Comparison of ENCODE assay signal across 21 cellular contexts in genomic region chr11:74546752-74547151, GRCh38. TPM values are rescaled to one million over a fixed set of nuclear protein-coding genes. Genes with fewer than 3 reads are reported as not detected.
A peak's percentile ranks its signal among the peaks of the same experiment; 100 is the strongest.
DNase-seq lines count a peak whose midpoint lies in the region; ATAC-seq and FAIRE-seq lines count a peak whose summit lies in the region.
"Had no signal": no experiment of that assay in that cellular context is flagged by ENCODE, and none has a peak within 500 bp of the region (broad histone marks: within the 10 kb centered on the region; RNA-seq: fewer than 3 reads in every experiment).

No MANE protein-coding gene starts in this region.

- peak; percentile 98 for ATAC-seq in esophagus mucosa
- no peak for ATAC-seq in HG02571 (IDR thresholded peaks at IDR 0.05; ENCODE audit: unreplicated experiment)
- ATAC-seq: heart right ventricle, psoas muscle had no signal

- no peaks in the 10 kb centered on the region for H3K27me3 ChIP-seq in small intestine (ENCODE audit: control insufficient read depth in 2 of 2, insufficient read depth in 2 of 2, low read length in 2 of 2)
- H3K27me3 ChIP-seq: heart right ventricle, spleen had no signal

- peak; percentile 41 for DNase-seq in DMS153 (lab: John Stamatoyannopoulos, UW)
- no peak for DNase-seq in DMS153 treated with DMSO at 0.1 percent for 48 hours (lab: John Stamatoyannopoulos, UW; ENCODE audit: unreplicated experiment)
- peak; percentile 19 for DNase-seq in NCI-H774 (lab: John Stamatoyannopoulos, UW)
- DNase-seq in small intestine: peak; percentile 86
- no peak for DNase-seq in stimulated activated CD4-positive, alpha-beta T cell treated with anti-CD3 and anti-CD28 coated beads, Interleukin-4, amount 100 ng/mL, for 1 hour
- DNase-seq in NCI-H1105 treated with DMSO at 0.1 percent for 48 hours (lab: John Stamatoyannopoulos, UW): no peak
- DNase-seq: activated CD4-positive, alpha-beta T cell treated with anti-CD3 and anti-CD28 coated beads, Interleukin-2, amount 50 U/mL, for 1 hour; activated naive CD4-positive, alpha-beta T cell; effector memory CD4-positive, alpha-beta T cell; heart right ventricle; mesendoderm; NCI-H187 treated with DMSO at 0.1 percent for 48 hours; NCI-H748 treated with DMSO at 0.1 percent for 48 hours; nephron progenitor cell; psoas muscle; spleen had no signal

- no peaks in the 10 kb centered on the region for H3K36me3 ChIP-seq in small intestine (ENCODE audit: control insufficient read depth in 2 of 2, insufficient read depth in 2 of 2, low read length in 2 of 2)
- H3K36me3 ChIP-seq: heart right ventricle, spleen had no signal

- no peaks in the 10 kb centered on the region for H3K9me3 ChIP-seq in small intestine (ENCODE audit: control insufficient read depth, low read depth)
- H3K9me3 ChIP-seq: psoas muscle had no signal

- H3K27ac ChIP-seq in small intestine (ENCODE audit: low read depth in 1 of 2, low read length in 1 of 2): no peak overlapping the region
- H3K27ac ChIP-seq: 22Rv1, heart right ventricle, psoas muscle, spleen had no signal

- H3K4me1 ChIP-seq in small intestine (ENCODE audit: control insufficient read depth in 2 of 2, insufficient read depth in 1 of 2, low read depth in 1 of 2, low read length in 1 of 2): no peaks in the 10 kb centered on the region
- H3K4me1 ChIP-seq: psoas muscle, spleen had no signal

- FAIRE-seq in small intestine (lab: Jason Lieb, UNC): no peak
- FAIRE-seq: D721Med, RCC 7860 had no signal

- 19 to 67% (median 44%) methylated on average over 5 of the region's 5 CpGs for WGBS in small intestine, 3 donors

- no peak overlapping the region for H3K4me3 ChIP-seq in small intestine (ENCODE audit: low read depth in 1 of 2, low read length in 2 of 2)
- H3K4me3 ChIP-seq: heart right ventricle, psoas muscle, spleen had no signal

RNA-seq across cellular contexts. Expression of gene POLD3, which starts 45.6 kb away (rescaled TPM):
- total RNA-seq in esophagus mucosa: 13.5 TPM
- polyA plus RNA-seq in small intestine: 10 to 100 TPM; 11.1 to 25.9 (median 12.5) TPM

RNA-seq across cellular contexts. Expression of gene LIPT2, which starts 53.2 kb away (rescaled TPM):
- total RNA-seq in esophagus mucosa: 2.4 TPM
- 10 to 100 TPM in 1 of 3 donors, 1 to 10 TPM in 2; 4.9 to 11.1 (median 8.8) TPM for polyA plus RNA-seq in small intestine

Comparison
In these comparisons a context has a peak if more than half of its experiments do, and no peak if none do; other contexts are left out.
1. DNase-seq: peak in DMS153 (single experiment), NCI-H774 (single experiment) and small intestine (single experiment); none in DMS153 treated with DMSO at 0.1 percent for 48 hours (single experiment), stimulated activated CD4-positive, alpha-beta T cell treated with anti-CD3 and anti-CD28 coated beads, Interleukin-4, amount 100 ng/mL, for 1 hour (single experiment) and NCI-H1105 treated with DMSO at 0.1 percent for 48 hours (single experiment).